In genomic region chr19:14167013-14167593, GRCh38 we compare ENCODE assay signal across 14 cellular contexts. TPM values are rescaled to one million over a fixed set of nuclear protein-coding genes. Genes with fewer than 3 reads are reported as not detected.
DNase-seq lines count a peak whose midpoint lies in the region; ATAC-seq and TF ChIP-seq lines count a peak whose summit lies in the region.
"Had no signal": no experiment of that assay in that cellular context is flagged by ENCODE, and none has a peak within 500 bp of the region (broad histone marks: within the 10 kb centered on the region; RNA-seq: fewer than 3 reads in every experiment).

No MANE protein-coding gene starts in this region.

- peaks cover 0 to 35% (median 16%) of the 10 kb centered on the region in 4 donors for H3K4me1 Mint-ChIP-seq in CD4-positive, CD25-positive, alpha-beta regulatory T cell
- peaks cover 39% of the 10 kb centered on the region for H3K4me1 Mint-ChIP-seq in dendritic cell treated with granulocyte-macrophage colony-stimulating factor and Interleukin-4, amounts not matched to agents 40 ng/mL and 50 ng/mL, for 4 days (ENCODE audit: low read depth)

- no peaks in the 10 kb centered on the region for H3K36me3 ChIP-seq in CD4-positive, CD25-positive, alpha-beta regulatory T cell (ENCODE audit: control insufficient read depth, insufficient read depth, low read length)
- H3K36me3 ChIP-seq in osteoblast (ENCODE audit: insufficient read depth, low read length): no peaks in the 10 kb centered on the region

- peak overlapping the region; percentile 90 to 97 (median 92) for H3K27ac Mint-ChIP-seq in CD4-positive, CD25-positive, alpha-beta regulatory T cell
- H3K27ac Mint-ChIP-seq in dendritic cell treated with granulocyte-macrophage colony-stimulating factor and Interleukin-4, amounts not matched to agents 40 ng/mL and 50 ng/mL, for 4 days: peak overlapping the region; percentile 80

- peak overlapping the region; percentile 73 for H3K4me3 ChIP-seq in CD4-positive, CD25-positive, alpha-beta regulatory T cell (ENCODE audit: low read depth, low read length)
- H3K4me3 ChIP-seq in osteoblast (ENCODE audit: insufficient read depth, low read length): no peak overlapping the region
- H3K4me3 ChIP-seq: psoas muscle had no signal

- intact Hi-C loops in dendritic cell treated with granulocyte-macrophage colony-stimulating factor and Interleukin-4, amounts not matched to agents 40 ng/mL and 50 ng/mL, for 4 days (cut with micrococcal nuclease): no loop called here

- no peak overlapping the region for H3K4me2 ChIP-seq in osteoblast (ENCODE audit: insufficient read depth, low read length)

- no peaks in the 10 kb centered on the region for H3K9me3 ChIP-seq in CD4-positive, CD25-positive, alpha-beta regulatory T cell (ENCODE audit: control insufficient read depth in 2 of 2, low read length in 2 of 2)
- no peaks in the 10 kb centered on the region for H3K9me3 ChIP-seq in osteoblast (ENCODE audit: low read depth, low read length)
- H3K9me3 ChIP-seq: esophagus squamous epithelium, psoas muscle had no signal

- no peaks in the 10 kb centered on the region for H3K79me2 ChIP-seq in osteoblast (ENCODE audit: insufficient read depth, low read length)

- peak; percentile 4 to 19 for ATAC-seq in CD4-positive, CD25-positive, alpha-beta regulatory T cell (ENCODE audit: low read depth in 2 of 2)
- no peak for ATAC-seq in GM18868 (IDR thresholded peaks at IDR 0.05; ENCODE audit: unreplicated experiment)

- H2AFZ ChIP-seq in osteoblast (ENCODE audit: low read length): no peak overlapping the region

- peaks cover 15% of the 10 kb centered on the region for H3K36me3 Mint-ChIP-seq in CD4-positive, CD25-positive, alpha-beta regulatory T cell
- peaks cover 15% of the 10 kb centered on the region for H3K36me3 Mint-ChIP-seq in dendritic cell treated with granulocyte-macrophage colony-stimulating factor and Interleukin-4, amounts not matched to agents 40 ng/mL and 50 ng/mL, for 4 days (ENCODE audit: low read depth)

- H3K27ac ChIP-seq in CD4-positive, CD25-positive, alpha-beta regulatory T cell (ENCODE audit: insufficient read depth, low read length, poor library complexity, severe bottlenecking): peak overlapping the region; percentile 52
- no peak overlapping the region for H3K27ac ChIP-seq in osteoblast (ENCODE audit: low read depth, low read length)
- H3K27ac ChIP-seq: psoas muscle had no signal

- H3K27me3 ChIP-seq in CD4-positive, CD25-positive, alpha-beta regulatory T cell (ENCODE audit: control insufficient read depth, insufficient read depth, low read length): no peaks in the 10 kb centered on the region
- H3K27me3 ChIP-seq in osteoblast (ENCODE audit: insufficient read depth, low read length): no peaks in the 10 kb centered on the region
- H3K27me3 ChIP-seq: esophagus squamous epithelium had no signal

- peak in 2 of 3 donors; percentile 14 to 27 for DNase-seq in CD4-positive, CD25-positive, alpha-beta regulatory T cell
- DNase-seq in OCI-M1 (lab: John Stamatoyannopoulos, UW) (peak; percentile 42), osteoblast (ENCODE audit: insufficient read length, low spot score, missing footprints) (peak; percentile 52), HK-2 (ENCODE audit: unreplicated experiment) (no peak), NCI-H187 (lab: John Stamatoyannopoulos, UW) (no peak), NCI-H82 (lab: John Stamatoyannopoulos, UW) (no peak)
- DNase-seq: cerebellar nuclear complex; esophagus squamous epithelium; GF-D8; MV-4-11; psoas muscle; stimulated activated CD4-positive, alpha-beta T cell treated with anti-CD3 and anti-CD28 coated beads, Interleukin-1b, Interleukin-23, amount 100 ng/mL, for 48 hours had no signal

- H3K9me3 Mint-ChIP-seq in CD4-positive, CD25-positive, alpha-beta regulatory T cell: peaks cover 0 to 2% (median 0%) of the 10 kb centered on the region in 7 donors
- H3K9me3 Mint-ChIP-seq in dendritic cell treated with granulocyte-macrophage colony-stimulating factor and Interleukin-4, amounts not matched to agents 40 ng/mL and 50 ng/mL, for 4 days: peaks cover 10% of the 10 kb centered on the region

- H3K4me1 ChIP-seq in CD4-positive, CD25-positive, alpha-beta regulatory T cell (ENCODE audit: control insufficient read depth, insufficient read depth, low read length, poor library complexity, severe bottlenecking): peaks cover 25% of the 10 kb centered on the region
- H3K4me1 ChIP-seq in osteoblast (ENCODE audit: insufficient read depth, low read length): no peaks in the 10 kb centered on the region

- H3K27me3 Mint-ChIP-seq in CD4-positive, CD25-positive, alpha-beta regulatory T cell: no peaks in the 10 kb centered on the region
- H3K27me3 Mint-ChIP-seq in dendritic cell treated with granulocyte-macrophage colony-stimulating factor and Interleukin-4, amounts not matched to agents 40 ng/mL and 50 ng/mL, for 4 days: peaks cover 27% of the 10 kb centered on the region

- H4K20me1 ChIP-seq in osteoblast (ENCODE audit: insufficient read depth, low read length): peaks cover 4% of the 10 kb centered on the region

- TF ChIP-seq CTCF in osteoblast (IDR thresholded peaks at IDR 0.05; ENCODE audit: extremely low read depth, low read depth, low read length): no peak

- peak overlapping the region; percentile 82 to 86 (median 86) for H3K4me3 Mint-ChIP-seq in CD4-positive, CD25-positive, alpha-beta regulatory T cell
- H3K4me3 Mint-ChIP-seq in dendritic cell treated with granulocyte-macrophage colony-stimulating factor and Interleukin-4, amounts not matched to agents 40 ng/mL and 50 ng/mL, for 4 days: peak overlapping the region; percentile 59

RNA-seq across cellular contexts. Expression of gene ASF1B, which starts 30.7 kb away (rescaled TPM):
- 4.6 TPM for total RNA-seq in CD4-positive, CD25-positive, alpha-beta regulatory T cell
- 10 to 100 TPM in 1 of 4 donors, 1 to 10 TPM in 3; 6.2 to 10.1 (median 8.7) TPM for polyA plus RNA-seq in CD4-positive, CD25-positive, alpha-beta regulatory T cell
- 1.1 and 2.7 TPM in 2 replicates for total RNA-seq in osteoblast

RNA-seq across cellular contexts. Expression of gene ADGRL1, which starts 38.9 kb away (rescaled TPM):
- total RNA-seq in CD4-positive, CD25-positive, alpha-beta regulatory T cell: 8.2 TPM
- under 1 TPM in 3 of 4 donors, not detected in 1; 0.21 to 0.40 (median 0.29) TPM for polyA plus RNA-seq in CD4-positive, CD25-positive, alpha-beta regulatory T cell
- total RNA-seq in osteoblast: 2.5 and 2.9 TPM in 2 replicates

RNA-seq across cellular contexts. Expression of gene PRKACA, which starts 49.5 kb away (rescaled TPM):
- 40.2 TPM for total RNA-seq in CD4-positive, CD25-positive, alpha-beta regulatory T cell
- 1 to 10 TPM in 2 of 4 donors, under 1 TPM in 2; 0.47 to 1.8 (median 1.00) TPM for polyA plus RNA-seq in CD4-positive, CD25-positive, alpha-beta regulatory T cell
- 45.6 and 56.3 TPM in 2 replicates for total RNA-seq in osteoblast

Comparison
In these comparisons a context has a peak if more than half of its experiments do, and no peak if none do; other contexts are left out.
1. DNase-seq: peak in CD4-positive, CD25-positive, alpha-beta regulatory T cell (2 of 3), OCI-M1 (single experiment) and osteoblast (single experiment); none in HK-2 (single experiment), NCI-H187 (0 of 2) and NCI-H82 (single experiment).